35 cellular contexts compared by ENCODE assay signal in the genomic region with DNA sequence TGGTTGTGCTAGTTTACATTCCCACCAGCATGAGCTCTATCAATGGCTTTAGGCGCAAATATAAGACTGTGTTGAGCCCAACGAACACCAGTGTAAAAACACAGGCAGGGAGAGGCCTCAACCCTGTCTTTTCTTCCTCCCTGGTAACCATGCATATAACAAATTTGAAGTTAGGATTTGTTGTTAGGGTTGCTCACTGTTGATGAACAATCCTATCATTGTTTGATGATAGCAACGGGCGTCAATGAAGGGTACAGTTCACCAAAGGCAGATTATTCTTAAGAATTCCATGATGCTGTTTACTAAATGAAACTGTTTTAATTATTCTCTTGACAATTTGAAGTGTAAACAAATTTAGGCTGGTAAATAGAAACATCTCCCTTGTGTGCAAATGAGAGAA. TPM values are rescaled to one million over a fixed set of nuclear protein-coding genes. Genes with fewer than 3 reads are reported as not detected.
"Had no signal": no experiment of that assay in that cellular context is flagged by ENCODE, and none has a peak within 500 bp of the region (broad histone marks: within the 10 kb centered on the region; RNA-seq: fewer than 3 reads in every experiment).

No MANE protein-coding gene starts in this region.

- DNase-seq: naive thymus-derived CD8-positive, alpha-beta T cell; nephron progenitor cell; nucleus accumbens; ovary; posterior cingulate gyrus; psoas muscle; right cardiac atrium; right lobe of liver; spleen; stimulated activated CD4-positive, alpha-beta T cell treated with anti-CD3 and anti-CD28 coated beads, Interleukin-12 subunit alpha, Interleukin-12 subunit beta, amount 100 ng/mL, for 4 hours; stimulated activated CD4-positive, alpha-beta T cell treated with anti-CD3 and anti-CD28 coated beads, Interleukin-1b, Interleukin-23, amount 100 ng/mL, for 48 hours; stimulated activated CD4-positive, alpha-beta T cell treated with anti-CD3 and anti-CD28 coated beads, Interleukin-4, amount 100 ng/mL, for 1 hour; stimulated activated CD4-positive, alpha-beta T cell treated with anti-CD3 and anti-CD28 coated beads, Interleukin-4, amount 100 ng/mL, for 4 hours; stimulated activated CD8-positive, alpha-beta memory T cell treated with anti-CD3 and anti-CD28 coated beads, Interleukin-4, amount 100 ng/mL, for 48 hours; stimulated activated naive CD4-positive, alpha-beta T cell; stimulated activated naive CD8-positive, alpha-beta T cell treated with anti-CD3 and anti-CD28 coated beads, Interleukin-15, amount 100 ng/mL, for 72 hours; stimulated activated naive CD8-positive, alpha-beta T cell treated with anti-CD3 and anti-CD28 coated beads, Interleukin-15, Interleukin-2, amounts not matched to agents 100 U/mL and 50 U/mL, for 24 hours; substantia nigra; testis; tibial artery; transverse colon; upper lobe of right lung; uterus had no signal

- H3K4me3 ChIP-seq: ovary, psoas muscle, right lobe of liver, skin epidermis, smooth muscle cell, spleen, suprapubic skin, testis, tibial artery, transverse colon, upper lobe of right lung, uterus had no signal

- H3K9me3 ChIP-seq: neutrophil, ovary, psoas muscle, right lobe of liver, suprapubic skin, testis, transverse colon, upper lobe of right lung, uterus had no signal

- H3K27me3 ChIP-seq: neutrophil, ovary, right lobe of liver, spleen, suprapubic skin, testis, tibial artery, transverse colon, upper lobe of right lung, uterus had no signal

- H3K4me3 Mint-ChIP-seq: naive thymus-derived CD8-positive, alpha-beta T cell; natural killer cell treated with Interleukin-12 subunit alpha and Interleukin-12 subunit beta and Interleukin-15 and Interleukin-18, amount 100 ng/mL, for 72 hours; nephron progenitor cell; neural crest cell; stimulated activated memory B cell treated with anti-CD40 and anti-IgM and Interleukin-4, amounts not matched to agents 10 μg/mL and 1 μg/mL and 100 μg/mL, for 72 hours; stimulated activated naive CD8-positive, alpha-beta T cell treated with anti-CD3 and anti-CD28 coated beads, Interleukin-15, amount 100 ng/mL, for 72 hours; type B pancreatic cell had no signal

- H3K9me3 Mint-ChIP-seq: stimulated activated memory B cell treated with anti-CD40 and anti-IgM and Interleukin-4, amounts not matched to agents 10 μg/mL and 1 μg/mL and 100 μg/mL, for 72 hours; type B pancreatic cell had no signal

- H3K4me1 ChIP-seq: parathyroid adenoma, psoas muscle, right lobe of liver, spleen, testis, tibial artery, transverse colon, upper lobe of right lung, uterus had no signal

- H3K27ac Mint-ChIP-seq: naive thymus-derived CD8-positive, alpha-beta T cell; natural killer cell treated with Interleukin-12 subunit alpha and Interleukin-12 subunit beta and Interleukin-15 and Interleukin-18, amount 100 ng/mL, for 72 hours; nephron progenitor cell; progenitor cell of endocrine pancreas; stimulated activated memory B cell treated with anti-CD40 and anti-IgM and Interleukin-4, amounts not matched to agents 10 μg/mL and 1 μg/mL and 100 μg/mL, for 72 hours; stimulated activated naive CD8-positive, alpha-beta T cell treated with anti-CD3 and anti-CD28 coated beads, Interleukin-15, amount 100 ng/mL, for 72 hours; type B pancreatic cell had no signal

- H3K36me3 ChIP-seq: neutrophil, ovary, right lobe of liver, spleen, suprapubic skin, tibial artery, transverse colon, upper lobe of right lung, uterus had no signal

- H3K4me2 ChIP-seq: smooth muscle cell had no signal

- H3K9ac ChIP-seq: parathyroid adenoma had no signal

- H3K27ac ChIP-seq: neutrophil, ovary, parathyroid adenoma, psoas muscle, right lobe of liver, skin epidermis, spleen, suprapubic skin, testis, tibial artery, transverse colon, upper lobe of right lung, uterus had no signal

- H3K4me1 Mint-ChIP-seq: naive thymus-derived CD8-positive, alpha-beta T cell; nephron progenitor cell; stimulated activated memory B cell treated with anti-CD40 and anti-IgM and Interleukin-4, amounts not matched to agents 10 μg/mL and 1 μg/mL and 100 μg/mL, for 72 hours; stimulated activated naive CD8-positive, alpha-beta T cell treated with anti-CD3 and anti-CD28 coated beads, Interleukin-15, amount 100 ng/mL, for 72 hours had no signal

- H3K79me2 ChIP-seq: parathyroid adenoma had no signal

- H3K36me3 Mint-ChIP-seq: natural killer cell treated with Interleukin-12 subunit alpha and Interleukin-12 subunit beta and Interleukin-15 and Interleukin-18, amount 100 ng/mL, for 72 hours; stimulated activated memory B cell treated with anti-CD40 and anti-IgM and Interleukin-4, amounts not matched to agents 10 μg/mL and 1 μg/mL and 100 μg/mL, for 72 hours had no signal

- H2AFZ ChIP-seq: parathyroid adenoma had no signal

- H3K27me3 Mint-ChIP-seq: progenitor cell of endocrine pancreas; stimulated activated naive CD8-positive, alpha-beta T cell treated with anti-CD3 and anti-CD28 coated beads, Interleukin-15, amount 100 ng/mL, for 72 hours; type B pancreatic cell had no signal

RNA-seq across cellular contexts. Expression of a gene that starts 13.5 kb away (rescaled TPM):
- total RNA-seq: naive thymus-derived CD8-positive, alpha-beta T cell; natural killer cell treated with Interleukin-12 subunit alpha and Interleukin-12 subunit beta and Interleukin-15 and Interleukin-18, amount 100 ng/mL, for 72 hours; neural crest cell; omental fat pad; progenitor cell of endocrine pancreas; psoas muscle; renal cortical epithelial cell; right lobe of liver; smooth muscle cell; spleen; transverse colon; upper lobe of right lung had no signal
- polyA plus RNA-seq: naive thymus-derived CD8-positive, alpha-beta T cell; ovary; psoas muscle; right cardiac atrium; smooth muscle cell had no signal
